In genomic region chr1:190170321-190170720, GRCh38 we compare ENCODE assay signal across 30 cellular contexts.
DNase-seq lines count a peak whose midpoint lies in the region; ATAC-seq, FAIRE-seq and TF ChIP-seq lines count a peak whose summit lies in the region.
"Had no signal": no experiment of that assay in that cellular context is flagged by ENCODE, and none has a peak within 500 bp of the region (broad histone marks: within the 10 kb centered on the region; RNA-seq: fewer than 3 reads in every experiment).

No MANE protein-coding gene starts in this region.

- H3K36me3 ChIP-seq in SK-N-MC (ENCODE audit: insufficient read depth, low read length): no peaks in the 10 kb centered on the region
- H3K36me3 ChIP-seq: HAP-1, pancreas, right atrium auricular region had no signal

- FAIRE-seq in H54 (lab: Jason Lieb, UNC): peak; percentile 41
- FAIRE-seq: colon, GM19239, HTR-8/SVneo, pancreas had no signal

- H3K9me3 ChIP-seq in SK-N-MC (ENCODE audit: low read depth, low read length): no peaks in the 10 kb centered on the region
- H3K9me3 ChIP-seq: HAP-1, pancreas, right atrium auricular region had no signal

- ATAC-seq in HG03095 (IDR thresholded peaks at IDR 0.05; ENCODE audit: unreplicated experiment): no peak
- ATAC-seq: activated CD4-positive, alpha-beta T cell treated with anti-CD3 and anti-CD28 coated beads for 36 hours; CD8-positive, alpha-beta T cell; esophagus mucosa; pancreas; stimulated activated effector memory CD8-positive, alpha-beta T cell treated with anti-CD3 and anti-CD28 coated beads, Interleukin-12 subunit alpha, Interleukin-12 subunit beta, amount 100 ng/mL, for 72 hours; T-helper 17 cell had no signal

- H3K9ac ChIP-seq in SK-N-MC (ENCODE audit: insufficient read length): no peak overlapping the region

- TF ChIP-seq POLR2A in H54 (IDR thresholded peaks at IDR 0.05; ENCODE audit: low read depth, low read length): no peak

- DNase-seq in H54 (ENCODE audit: insufficient read length, low spot score) (no peak), SK-N-MC (ENCODE audit: low read depth, low spot score) (no peak), dedifferentiated amniotic fluid mesenchymal stem cell (ENCODE audit: extremely low spot score) (peak; percentile 37), kidney glomerular epithelial cell (lab: John Stamatoyannopoulos, UW) (peak; percentile 25), AML-193 (lab: John Stamatoyannopoulos, UW) (no peak)
- DNase-seq in NK-92 treated with Interleukin-12 subunit alpha and Interleukin-12 subunit beta, amount 100 ng/mL, for 24 hours (lab: John Stamatoyannopoulos, UW): no peak
- DNase-seq in activated CD4-positive, alpha-beta T cell treated with anti-CD3 and anti-CD28 coated beads for 1 hour: no peak
- DNase-seq: activated CD4-positive, alpha-beta T cell treated with anti-CD3 and anti-CD28 coated beads for 36 hours; activated effector memory CD4-positive, alpha-beta T cell treated with anti-CD3 and anti-CD28 coated beads, Interleukin-2, amount 50 U/mL, for 16 hours; CD8-positive, alpha-beta T cell; DMS153; effector memory CD4-positive, alpha-beta T cell; GDM1; head of caudate nucleus; KG1; NCI-H2081 treated with DMSO at 0.1 percent for 48 hours; NCI-H446; nephron progenitor cell; pancreas; stimulated activated CD4-positive, alpha-beta T cell treated with anti-CD3 and anti-CD28 coated beads, Interleukin-4, amount 100 ng/mL, for 24 hours; T-helper 17 cell had no signal

- no peak overlapping the region for H3K4me3 ChIP-seq in SK-N-MC
- H3K4me3 ChIP-seq: HAP-1, lung, pancreas, right atrium auricular region had no signal

- H3K27ac ChIP-seq in SK-N-MC: peak overlapping the region; percentile 83
- H3K27ac ChIP-seq: pancreas, right atrium auricular region had no signal

Comparison
In these comparisons a context has a peak if more than half of its experiments do, and no peak if none do; other contexts are left out.
1. DNase-seq: peak in dedifferentiated amniotic fluid mesenchymal stem cell (single experiment) and kidney glomerular epithelial cell (single experiment); none in H54 (single experiment), SK-N-MC (single experiment), NK-92 treated with Interleukin-12 subunit alpha and Interleukin-12 subunit beta, amount 100 ng/mL, for 24 hours (single experiment), activated CD4-positive, alpha-beta T cell treated with anti-CD3 and anti-CD28 coated beads for 1 hour (single experiment) and AML-193 (0 of 2).